In the genomic region with DNA sequence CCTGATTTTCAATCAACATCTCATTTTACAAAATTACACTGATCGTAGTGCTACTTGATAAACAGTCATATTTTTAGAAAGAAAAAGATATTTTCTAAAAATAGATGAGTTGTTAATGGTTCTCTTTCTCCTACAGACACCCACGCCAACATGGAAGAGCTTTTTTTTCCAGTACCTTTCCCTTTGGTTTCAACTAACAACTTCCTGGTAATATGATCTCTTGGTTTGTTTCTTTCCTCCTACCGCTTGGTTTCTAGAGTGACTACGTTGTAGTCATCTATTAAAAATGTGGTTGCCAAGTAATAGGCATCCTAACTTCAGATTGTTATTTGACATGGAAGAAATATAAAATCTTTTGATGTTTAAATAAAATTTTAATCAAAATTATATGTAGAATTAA, we compare ENCODE assay signal across 11 cellular contexts.
A peak's percentile ranks its signal among the peaks of the same experiment; 100 is the strongest.
DNase-seq lines count a peak whose midpoint lies in the region; ATAC-seq and TF ChIP-seq lines count a peak whose summit lies in the region.
"Had no signal": no experiment of that assay in that cellular context is flagged by ENCODE, and none has a peak within 500 bp of the region (broad histone marks: within the 10 kb centered on the region; RNA-seq: fewer than 3 reads in every experiment).

No MANE protein-coding gene starts in this region.

- H2AFZ ChIP-seq in mesenchymal stem cell (ENCODE audit: low read depth, low read length), result no peak overlapping the region
- H2AFZ ChIP-seq in H9 (ENCODE audit: low read length), result no peak overlapping the region

- H4K91ac ChIP-seq in mesenchymal stem cell (ENCODE audit: low read length) (no peak overlapping the region), H9 (ENCODE audit: insufficient read length, low read depth, low read length) (no peak overlapping the region)

- H3K4me1 ChIP-seq in mesenchymal stem cell (ENCODE audit: control insufficient read depth, insufficient read depth, low read depth, low read length) (no peaks in the 10 kb centered on the region), H9 (ENCODE audit: insufficient read depth, low read length) (no peaks in the 10 kb centered on the region)
- H3K4me1 ChIP-seq: esophagus squamous epithelium had no signal

- no peak overlapping the region for H3K27ac Mint-ChIP-seq in H9

- H2BK120ac ChIP-seq in mesenchymal stem cell (ENCODE audit: low read depth, low read length), result no peak overlapping the region
- no peak overlapping the region for H2BK120ac ChIP-seq in H9 (ENCODE audit: low read depth, low read length, poor library complexity, severe bottlenecking)

- TF ChIP-seq CTCF in cardiac fibroblast (IDR thresholded peaks at IDR 0.05; ENCODE audit: low read depth, low read length) (no peak), H9 (conservative IDR thresholded peaks at IDR 0.05) (no peak)

- H3K79me1 ChIP-seq in mesenchymal stem cell (replicated peaks; ENCODE audit: low read length, poor library complexity, severe bottlenecking) (no peaks in the 10 kb centered on the region), H9 (ENCODE audit: insufficient read depth, low read depth, low read length, poor library complexity, severe bottlenecking) (no peaks in the 10 kb centered on the region)

- H2BK15ac ChIP-seq in mesenchymal stem cell (ENCODE audit: low read depth, poor library complexity, severe bottlenecking), result no peak overlapping the region
- H2BK15ac ChIP-seq in H9 (ENCODE audit: low read depth, low read length), result no peak overlapping the region

- no peaks in the 10 kb centered on the region for H4K20me1 ChIP-seq in H9 (ENCODE audit: control insufficient read depth, insufficient read depth, insufficient read length)

- H3K36me3 Mint-ChIP-seq in H9 (ENCODE audit: insufficient read depth in 1 of 3, low read depth in 3 of 3), result peaks cover 12 to 42% (median 16%) of the 10 kb centered on the region in 3 experiments

- no peak overlapping the region for H2BK20ac ChIP-seq in H9 (ENCODE audit: low read depth, low read length, poor library complexity, severe bottlenecking)

- H3K23ac ChIP-seq in mesenchymal stem cell (ENCODE audit: low read length in 2 of 2), result no peak overlapping the region
- H3K23ac ChIP-seq in H9 (ENCODE audit: insufficient read length, low read depth, low read length), result no peak overlapping the region

- no peaks in the 10 kb centered on the region for H3K36me3 ChIP-seq in mesenchymal stem cell (ENCODE audit: control insufficient read depth in 1 of 2, insufficient read depth in 2 of 2, low read depth in 1 of 2, low read length in 2 of 2)
- H3K36me3 ChIP-seq: esophagus squamous epithelium had no signal

- WGBS in mesenchymal stem cell, result no CpG with 5 or more reads among the region's 4 CpGs
- no CpG with 5 or more reads among the region's 4 CpGs for WGBS in H9 (ENCODE audit: extremely low coverage, insufficient read length, low lambda C conversion rate)

- H3K79me2 ChIP-seq in H9 (ENCODE audit: insufficient read depth, low read length), result no peaks in the 10 kb centered on the region

- H3K56ac ChIP-seq in H9 (ENCODE audit: insufficient read length, low read depth, low read length), result no peak overlapping the region

- H3K9me3 ChIP-seq in mesenchymal stem cell (ENCODE audit: control insufficient read depth, low read length), result peaks cover 11% of the 10 kb centered on the region
- no peaks in the 10 kb centered on the region for H3K9me3 ChIP-seq in H9 (ENCODE audit: control insufficient read depth, low read depth, low read length)

- ATAC-seq in HG03039 (IDR thresholded peaks at IDR 0.05; ENCODE audit: unreplicated experiment) (no peak), HG03521 (IDR thresholded peaks at IDR 0.05; ENCODE audit: unreplicated experiment) (no peak)

- H3K23me2 ChIP-seq in H9 (ENCODE audit: insufficient read length, low read depth, low read length, poor library complexity, severe bottlenecking), result no peaks in the 10 kb centered on the region

- H3K4me3 Mint-ChIP-seq in H9, result no peak overlapping the region

- H3K27me3 Mint-ChIP-seq in H9 (ENCODE audit: low read depth), result peaks cover 3% of the 10 kb centered on the region

- H3K4me1 Mint-ChIP-seq in H9, result peaks cover 18 to 20% of the 10 kb centered on the region in 2 experiments

- H3K4me3 ChIP-seq in cardiac fibroblast (replicated peaks in 1 of 2; ENCODE audit: low read depth in 2 of 2, low read length in 2 of 2) (no peak overlapping the region), mesenchymal stem cell (ENCODE audit: insufficient read depth in 1 of 2, low read depth in 1 of 2, low read length in 2 of 2) (no peak overlapping the region)
- H3K4me3 ChIP-seq: esophagus squamous epithelium had no signal

- H3K9ac ChIP-seq in mesenchymal stem cell (ENCODE audit: low read length) (peak overlapping the region; percentile 56), H9 (ENCODE audit: extremely low read depth, insufficient read length, low read length) (no peak overlapping the region)

- H3K18ac ChIP-seq in mesenchymal stem cell (ENCODE audit: low read depth in 1 of 2, low read length in 2 of 2) (no peak overlapping the region), H9 (ENCODE audit: insufficient read length, low read depth, low read length) (no peak overlapping the region)

- peak; percentile 49 for DNase-seq in COLO829 (ENCODE audit: low spot score)
- DNase-seq in LHCN-M2 (ENCODE audit: low read depth), result peak; percentile 82
- peak; percentile 59 to 76 for DNase-seq in cardiac fibroblast (ENCODE audit: low read depth in 2 of 2)
- DNase-seq in mesenchymal stem cell, result peak; percentile 63
- DNase-seq in H9, result no peak
- no peak for DNase-seq in stimulated activated CD4-positive, alpha-beta T cell treated with anti-CD3 and anti-CD28 coated beads, Interleukin-12 subunit alpha, Interleukin-12 subunit beta, amount 100 ng/mL, for 4 hours
- DNase-seq: activated naive CD4-positive, alpha-beta T cell; esophagus squamous epithelium; stimulated activated CD4-positive, alpha-beta T cell treated with anti-CD3 and anti-CD28 coated beads, Interleukin-4, amount 100 ng/mL, for 4 hours had no signal

- no peak overlapping the region for H3T11ph ChIP-seq in H9 (ENCODE audit: low read length)

- peaks cover 26 to 32% of the 10 kb centered on the region in 2 experiments for H3K9me3 Mint-ChIP-seq in H9

- no peak overlapping the region for H3K4ac ChIP-seq in mesenchymal stem cell (ENCODE audit: low read depth in 1 of 2, low read length in 2 of 2)
- H3K4ac ChIP-seq in H9 (ENCODE audit: low read depth, low read length), result no peak overlapping the region

- H3K4me2 ChIP-seq in mesenchymal stem cell (ENCODE audit: low read length, poor library complexity, severe bottlenecking) (no peak overlapping the region), H9 (ENCODE audit: insufficient read depth, insufficient read length, low read length) (no peak overlapping the region)

- H4K8ac ChIP-seq in mesenchymal stem cell (ENCODE audit: low read length), result no peak overlapping the region
- H4K8ac ChIP-seq in H9 (replicated peaks; ENCODE audit: insufficient read length, low read depth, low read length), result no peak overlapping the region

- no peak overlapping the region for H2AK5ac ChIP-seq in mesenchymal stem cell (ENCODE audit: low read length, severe bottlenecking)
- no peak overlapping the region for H2AK5ac ChIP-seq in H9 (ENCODE audit: insufficient read length, low read length)

- H3K14ac ChIP-seq in mesenchymal stem cell (ENCODE audit: low read length in 2 of 2), result no peak overlapping the region
- H3K14ac ChIP-seq in H9 (ENCODE audit: insufficient read depth, low read length), result no peak overlapping the region

- no peak overlapping the region for H4K5ac ChIP-seq in H9 (ENCODE audit: insufficient read length, low read depth, low read length)

- H3K27ac ChIP-seq in mesenchymal stem cell (ENCODE audit: low read length, poor library complexity, severe bottlenecking) (peak overlapping the region; percentile 96), H9 (ENCODE audit: insufficient read length, low read depth, low read length) (no peak overlapping the region)
- H3K27ac ChIP-seq: esophagus squamous epithelium had no signal

- H3K27me3 ChIP-seq in mesenchymal stem cell (ENCODE audit: control insufficient read depth in 1 of 2, insufficient read depth in 1 of 2, low read length in 2 of 2), result peaks cover 0 to 5% of the 10 kb centered on the region in 2 experiments
- no peaks in the 10 kb centered on the region for H3K27me3 ChIP-seq in H9 (ENCODE audit: insufficient read depth, low read length)
- H3K27me3 ChIP-seq: esophagus squamous epithelium had no signal

- H2BK12ac ChIP-seq in mesenchymal stem cell (ENCODE audit: low read length in 2 of 2) (no peak overlapping the region), H9 (ENCODE audit: insufficient read length, low read depth, low read length) (no peak overlapping the region)

- peak overlapping the region; percentile 31 for H2BK5ac ChIP-seq in mesenchymal stem cell (ENCODE audit: low read depth, low read length, poor library complexity, severe bottlenecking)
- H2BK5ac ChIP-seq in H9 (ENCODE audit: insufficient read length, low read length), result no peak overlapping the region

Comparison
In these comparisons a context has a peak if more than half of its experiments do, and no peak if none do; other contexts are left out.
1. DNase-seq: peak in COLO829 (single experiment), LHCN-M2 (single experiment), cardiac fibroblast (2 of 2) and mesenchymal stem cell (single experiment); none in H9 (single experiment) and stimulated activated CD4-positive, alpha-beta T cell treated with anti-CD3 and anti-CD28 coated beads, Interleukin-12 subunit alpha, Interleukin-12 subunit beta, amount 100 ng/mL, for 4 hours (single experiment).